Comparison of ENCODE assay signal across 9 cellular contexts in genomic region chr7:30740417-30741181, GRCh38. TPM values are rescaled to one million over a fixed set of nuclear protein-coding genes. Genes with fewer than 3 reads are reported as not detected.
A peak's percentile ranks its signal among the peaks of the same experiment; 100 is the strongest.
DNase-seq lines count a peak whose midpoint lies in the region; ATAC-seq and TF ChIP-seq lines count a peak whose summit lies in the region.
"Had no signal": no experiment of that assay in that cellular context is flagged by ENCODE, and none has a peak within 500 bp of the region (broad histone marks: within the 10 kb centered on the region; RNA-seq: fewer than 3 reads in every experiment).

No MANE protein-coding gene starts in this region.

- no peak for TF ChIP-seq EP300 in sigmoid colon (IDR thresholded peaks at IDR 0.05)

- DNase-seq in COLO829 (ENCODE audit: low spot score) (peak; percentile 94), NCI-H1417 (lab: John Stamatoyannopoulos, UW) (peak; percentile 61 to 84 (median 66)), T-helper 1 cell (peak; percentile 47 to 71 (median 58)), amniotic epithelial cell (ENCODE audit: low read depth) (peak; percentile 29), right atrium auricular region (ENCODE audit: low spot score) (peak; percentile 80), sigmoid colon (peak; percentile 83)

- TF ChIP-seq POLR2A in sigmoid colon (IDR thresholded peaks at IDR 0.05) = no peak

- H3K9me3 ChIP-seq in right atrium auricular region (no peaks in the 10 kb centered on the region), sigmoid colon (no peaks in the 10 kb centered on the region)

- peaks cover 0 to 6% of the 10 kb centered on the region in 2 donors for H3K4me1 ChIP-seq in right atrium auricular region
- H3K4me1 ChIP-seq in sigmoid colon = peaks cover 0 to 3% (median 0%) of the 10 kb centered on the region in 4 donors

- H3K36me3 ChIP-seq in right atrium auricular region (no peaks in the 10 kb centered on the region), sigmoid colon (no peaks in the 10 kb centered on the region)

- H3K4me3 ChIP-seq in right atrium auricular region (no peak overlapping the region), sigmoid colon (no peak overlapping the region)

- ATAC-seq in GM21737 (IDR thresholded peaks at IDR 0.05; ENCODE audit: unreplicated experiment) = peak; percentile 67
- ATAC-seq in HG02678 (IDR thresholded peaks at IDR 0.05; ENCODE audit: unreplicated experiment) = no peak

- intact Hi-C loops in sigmoid colon (cut with DNase I) = loop anchor here (10.0 kb wide), 1 partner anchor 146 kb away; the partner anchor contains the start of gene GARS1

- TF ChIP-seq CTCF in right atrium auricular region (IDR thresholded peaks at IDR 0.05) (peak; percentile 98), sigmoid colon (IDR thresholded peaks at IDR 0.05) (peak; percentile 80 to 99 (median 96))

- no peak overlapping the region for H3K27ac ChIP-seq in right atrium auricular region
- no peak overlapping the region for H3K27ac ChIP-seq in sigmoid colon

- WGBS in sigmoid colon, 2 donors = 40 to 43% methylated on average over 14 of the region's 14 CpGs

- no peaks in the 10 kb centered on the region for H3K27me3 ChIP-seq in right atrium auricular region
- no peaks in the 10 kb centered on the region for H3K27me3 ChIP-seq in sigmoid colon

RNA-seq across cellular contexts. Expression of gene INMT, which starts 11.3 kb away (rescaled TPM):
- 100 to 1,000 TPM in 1 of 2 donors, 10 to 100 TPM in 1; 88.9 to 199 TPM for total RNA-seq in right atrium auricular region
- 10 to 100 TPM in 3 of 4 donors, 1 to 10 TPM in 1; 5.9 to 39.6 (median 21.9) TPM for total RNA-seq in sigmoid colon
- 1 to 10 TPM; 3.7 to 9.6 (median 4.1) TPM for polyA plus RNA-seq in sigmoid colon
- polyA plus RNA-seq: IgD-negative memory B cell had no signal

RNA-seq across cellular contexts. Expression of gene MINDY4, which starts 30.6 kb away (rescaled TPM):
- total RNA-seq in right atrium auricular region (1 to 10 TPM; 5.4 to 8.8 TPM), sigmoid colon (10 to 100 TPM in 2 of 4 donors, 1 to 10 TPM in 2; 9.4 to 26.3 (median 16.0) TPM)
- polyA plus RNA-seq in sigmoid colon = 1 to 10 TPM; 1.2 to 2.3 (median 1.8) TPM

RNA-seq across cellular contexts. Expression of gene CRHR2, which starts 58.3 kb away (rescaled TPM):
- total RNA-seq in right atrium auricular region = under 1 TPM; 0.22 to 0.47 TPM
- not detected for total RNA-seq in sigmoid colon
- under 1 TPM in 1 of 3 donors, not detected in 2; under 0.01 TPM for polyA plus RNA-seq in sigmoid colon
- polyA plus RNA-seq: IgD-negative memory B cell had no signal

Comparison
In these comparisons a context has a peak if more than half of its experiments do, and no peak if none do; other contexts are left out.
1. DNase-seq: peak in every context shown above with its lines; median percentile 94 in COLO829; 83 in sigmoid colon; 80 in right atrium auricular region; 66 in NCI-H1417; 58 in T-helper 1 cell; 29 in amniotic epithelial cell.